9 cellular contexts compared by ENCODE assay signal in the genomic region with DNA sequence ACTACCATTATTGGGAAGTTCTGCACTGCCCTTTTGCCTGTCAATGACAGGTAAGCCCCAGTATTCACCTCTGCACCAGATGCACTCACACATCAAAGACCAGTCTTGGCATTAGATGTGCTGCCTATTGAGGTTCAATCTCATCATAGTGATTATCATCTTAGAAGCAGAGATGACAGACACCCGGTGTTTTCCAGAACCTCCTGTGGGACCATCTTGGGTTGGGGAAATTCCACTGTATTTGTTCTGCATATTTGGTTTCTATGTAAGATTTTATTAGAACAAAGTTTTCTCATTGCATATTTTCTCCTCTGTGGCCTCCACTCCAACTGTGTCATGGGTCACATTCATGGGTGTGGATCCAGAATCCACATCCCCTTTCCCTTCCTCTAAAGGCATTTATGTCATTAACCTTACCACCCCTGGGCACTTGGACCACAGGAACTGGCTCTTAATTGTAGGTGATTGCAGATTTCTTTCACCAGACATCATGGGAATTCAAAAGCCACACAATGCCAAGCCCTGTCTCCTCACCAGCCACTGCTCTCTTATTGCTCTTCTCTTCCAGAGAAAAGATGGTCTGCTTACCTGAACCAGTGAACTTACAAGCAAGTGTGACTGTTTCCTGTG. TPM values are rescaled to one million over a fixed set of nuclear protein-coding genes. Genes with fewer than 3 reads are reported as not detected.
DNase-seq lines count a peak whose midpoint lies in the region; ATAC-seq, FAIRE-seq and TF ChIP-seq lines count a peak whose summit lies in the region.
"Had no signal": no experiment of that assay in that cellular context is flagged by ENCODE, and none has a peak within 500 bp of the region (broad histone marks: within the 10 kb centered on the region; RNA-seq: fewer than 3 reads in every experiment).

No MANE protein-coding gene starts in this region.

- no peaks in the 10 kb centered on the region for H3K9me2 ChIP-seq in PC-3 (replicated peaks; ENCODE audit: low read length)

- H3K4me1 ChIP-seq in PC-3 (ENCODE audit: insufficient read depth, low read length) (peaks cover 34% of the 10 kb centered on the region), colonic mucosa (no peaks in the 10 kb centered on the region)

- H3K36me3 Mint-ChIP-seq in memory B cell = no peaks in the 10 kb centered on the region

- no peaks in the 10 kb centered on the region for H3K27me3 Mint-ChIP-seq in memory B cell

- no peaks in the 10 kb centered on the region for H3K79me2 ChIP-seq in PC-3 (ENCODE audit: low read length)

- peak overlapping the region; percentile 96 for H3K27ac Mint-ChIP-seq in memory B cell

- TF ChIP-seq CTCF in PC-3 (conservative IDR thresholded peaks at IDR 0.05; ENCODE audit: low read depth, low read length) (no peak), colonic mucosa (IDR thresholded peaks at IDR 0.05) (no peak)

- no peaks in the 10 kb centered on the region for H3F3A ChIP-seq in PC-3 (ENCODE audit: low read length, unreplicated experiment)

- peak; percentile 72 for FAIRE-seq in GM12892 (lab: Jason Lieb, UNC)

- BruUV-seq in PC-3 (replicated peaks; lab: Mats Ljungman, UMichigan) = no TSS peak

- H3K36me3 ChIP-seq in PC-3 (ENCODE audit: low read depth, low read length) = no peaks in the 10 kb centered on the region
- H3K36me3 ChIP-seq in colonic mucosa = no peaks in the 10 kb centered on the region

- H3K9ac ChIP-seq in PC-3 (ENCODE audit: low read length) = no peak overlapping the region
- H3K9ac ChIP-seq in colonic mucosa (ENCODE audit: low read depth in 2 of 2, low read length in 2 of 2) = no peak overlapping the region

- H3K4me3 ChIP-seq in PC-3 (ENCODE audit: low read length) = no peak overlapping the region
- no peak overlapping the region for H3K4me3 ChIP-seq in colonic mucosa

- H3K27me3 ChIP-seq in PC-3 (ENCODE audit: low read length) = no peaks in the 10 kb centered on the region
- no peaks in the 10 kb centered on the region for H3K27me3 ChIP-seq in colonic mucosa

- intact Hi-C loops in PC-3 (cut with micrococcal nuclease) = loop anchor here (1.0 to 5.0 kb wide), 2 partner anchors 33 to 52 kb away; partner anchors contain the start of gene ADPRH
- intact Hi-C loops in colonic mucosa (cut with DNase I) = no loop called here

- TF ChIP-seq POLR2A in GM12892 (IDR thresholded peaks at IDR 0.05; ENCODE audit: low read depth, low read length) = no peak

- H3K4me3 Mint-ChIP-seq in memory B cell = peak overlapping the region; percentile 74

- H3K4me2 ChIP-seq in PC-3 (ENCODE audit: low read length) = peak overlapping the region; percentile 29

- POLR2A ChIA-PET in PC-3 (lab: Charles Lee; ENCODE audit: unreplicated experiment) = no interaction called here

- ATAC-seq in GM21619 (IDR thresholded peaks at IDR 0.05; ENCODE audit: unreplicated experiment) (peak; percentile 36), PC-3 (peak; percentile 67), memory B cell (ENCODE audit: low read depth) (peak; percentile 73)

- H4K20me1 ChIP-seq in PC-3 (ENCODE audit: low read length) = no peaks in the 10 kb centered on the region

- no peak for DNase-seq in GM12892 (ENCODE audit: insufficient read length)
- peak; percentile 57 for DNase-seq in PC-3
- peak in 1 of 2 donors; percentile 48 for DNase-seq in memory B cell (ENCODE audit: low spot score in 2 of 2)
- DNase-seq in stimulated activated CD4-positive, alpha-beta T cell treated with anti-CD3 and anti-CD28 coated beads, Interleukin-4, amount 100 ng/mL, for 24 hours = no peak
- no peak for DNase-seq in NCI-H2029 (lab: John Stamatoyannopoulos, UW)
- no peak for DNase-seq in D341Med (ENCODE audit: low spot score)
- no peak for DNase-seq in colonic mucosa
- DNase-seq: stimulated activated CD4-positive, alpha-beta T cell treated with anti-CD3 and anti-CD28 coated beads, Interleukin-4, amount 100 ng/mL, for 1 hour had no signal

- no peaks in the 10 kb centered on the region for H3K9me3 Mint-ChIP-seq in memory B cell

- no peak overlapping the region for H2AFZ ChIP-seq in PC-3 (ENCODE audit: low read length)

- H3K27ac ChIP-seq in PC-3 (ENCODE audit: low read length) = peak overlapping the region; percentile 43
- no peak overlapping the region for H3K27ac ChIP-seq in colonic mucosa

- peaks cover 34% of the 10 kb centered on the region for H3K4me1 Mint-ChIP-seq in memory B cell

- H3K9me3 ChIP-seq in PC-3 (ENCODE audit: low read length) (no peaks in the 10 kb centered on the region), colonic mucosa (no peaks in the 10 kb centered on the region)

- CTCF ChIA-PET in PC-3 (lab: Charles Lee) = no interaction called here

RNA-seq across cellular contexts. Expression of gene PLA1A, which starts 31.2 kb away (rescaled TPM):
- polyA plus RNA-seq in GM12892 (2012; ENCODE audit: missing spikeins) = 11.6 TPM
- 0.36 TPM in 1 of 2 replicates, not detected in the other for total RNA-seq in PC-3 (2014; rRNA removed)
- total RNA-seq in colonic mucosa = 1 to 10 TPM in 1 of 2 donors, under 1 TPM in 1; 0.58 to 1.3 TPM

RNA-seq across cellular contexts. Expression of gene POPDC2, which starts 31.5 kb away (rescaled TPM):
- 3.5 TPM for polyA plus RNA-seq in GM12892 (2012; ENCODE audit: missing spikeins)
- total RNA-seq in PC-3 (2014; rRNA removed) (0.62 and 0.98 TPM in 2 replicates), colonic mucosa (10 to 100 TPM in 1 of 2 donors, 1 to 10 TPM in 1; 1.3 to 26.3 TPM)

RNA-seq across cellular contexts. Expression of gene COX17, which starts 48.3 kb away (rescaled TPM):
- polyA plus RNA-seq in GM12892 (2012; ENCODE audit: missing spikeins) = 274 TPM
- total RNA-seq in PC-3 (2014; rRNA removed) = 102 and 159 TPM in 2 replicates
- total RNA-seq in colonic mucosa = 10 to 100 TPM; 53.5 to 64.5 TPM

RNA-seq across cellular contexts. Expression of gene ADPRH, which starts 49.6 kb away (rescaled TPM):
- polyA plus RNA-seq in GM12892 (2012; ENCODE audit: missing spikeins) = 19.0 TPM
- total RNA-seq in PC-3 (2014; rRNA removed) (4.7 and 5.6 TPM in 2 replicates), colonic mucosa (1 to 10 TPM; 2.0 to 3.3 TPM)
